ENCODE assay signal across 24 cellular contexts in the genomic region with DNA sequence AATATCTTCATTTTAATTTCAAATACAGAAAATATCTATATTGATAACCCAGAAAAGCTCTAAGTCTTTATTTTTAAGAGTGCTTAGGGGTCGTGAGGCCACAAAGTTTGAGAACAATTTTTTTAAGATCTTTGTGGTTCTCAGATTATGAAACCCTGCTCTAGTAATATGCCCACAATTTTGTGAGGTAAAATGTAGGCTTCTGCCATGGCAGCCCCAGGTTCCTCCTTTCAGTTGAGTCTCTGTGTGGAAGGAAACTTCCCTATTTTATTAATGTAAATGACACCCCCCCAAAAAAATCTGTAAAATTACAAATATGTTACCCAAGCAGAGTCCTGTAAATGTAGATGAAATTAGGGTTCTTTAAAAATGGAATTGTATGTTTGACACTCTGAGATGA.
"Had no signal": no experiment of that assay in that cellular context is flagged by ENCODE, and none has a peak within 500 bp of the region (broad histone marks: within the 10 kb centered on the region; RNA-seq: fewer than 3 reads in every experiment).

No MANE protein-coding gene starts in this region.

- DNase-seq: activated CD4-positive, alpha-beta memory T cell treated with anti-CD3 and anti-CD28 coated beads, Interleukin-2, amount 10 ng/mL, durations not matched to agents 7 days and 5 days; activated CD4-positive, alpha-beta T cell treated with anti-CD3 and anti-CD28 coated beads for 36 hours; activated CD4-positive, alpha-beta T cell treated with anti-CD3 and anti-CD28 coated beads, Interleukin-2, amount 50 U/mL, for 1 hour; activated gamma-delta T cell; activated naive CD4-positive, alpha-beta T cell treated with anti-CD3 and anti-CD28 coated beads for 36 hours; activated T-cell treated with anti-CD3 and anti-CD28 coated beads for 4 hours; activated T-cell treated with anti-CD3 and anti-CD28 coated beads, Interleukin-2, amount 50 U/mL, for 48 hours; amygdala; cortex of kidney; MM.1S; NCI-H1105 treated with DMSO at 0.1 percent for 48 hours; NCI-H1930; NCI-H2171; NCI-H2227 treated with DMSO at 0.1 percent for 48 hours; NCI-H510A; NCI-H526 treated with DMSO at 0.1 percent for 48 hours; NCI-H82; RPMI8226; T-helper 1 cell; WERI-Rb-1 had no signal

- H3K4me3 ChIP-seq: SJSA1 had no signal

- ATAC-seq: activated CD4-positive, alpha-beta T cell treated with anti-CD3 and anti-CD28 coated beads for 36 hours; activated T-helper 17 cell treated with anti-CD3 and anti-CD28 coated beads, Interleukin-2, amount 50 U/mL, for 72 hours; Panc1; Right ventricle myocardium inferior had no signal
